ENCODE assay signal across 15 cellular contexts in genomic region chr6:167682546-167683027, GRCh38.
DNase-seq lines count a peak whose midpoint lies in the region; ATAC-seq and TF ChIP-seq lines count a peak whose summit lies in the region.
"Had no signal": no experiment of that assay in that cellular context is flagged by ENCODE, and none has a peak within 500 bp of the region (broad histone marks: within the 10 kb centered on the region; RNA-seq: fewer than 3 reads in every experiment).

No MANE protein-coding gene starts in this region.

- intact Hi-C loops in breast epithelium (cut with DNase I; ENCODE audit: low total_unique reads) (loop anchor here (2.0 kb wide), 1 partner anchor 62 kb away; no protein-coding TSS in a partner anchor), MCF 10A (cut with micrococcal nuclease) (no loop called here), left ventricle myocardium superior (cut with micrococcal nuclease) (no loop called here), lower leg skin (cut with DNase I; ENCODE audit: low total_unique reads) (no loop called here)
- intact Hi-C loops in activated naive CD4-positive, alpha-beta T cell treated with anti-CD3 and anti-CD28 coated beads for 36 hours (cut with micrococcal nuclease): no loop called here

- no peak overlapping the region for H3K27ac Mint-ChIP-seq in MCF 10A (ENCODE audit: low read depth, unreplicated experiment)
- H3K27ac Mint-ChIP-seq in activated T-cell treated with anti-CD3 and anti-CD28 coated beads, Interleukin-2, amount 50 U/mL, for 72 hours: no peak overlapping the region
- H3K27ac Mint-ChIP-seq in activated naive CD4-positive, alpha-beta T cell treated with anti-CD3 and anti-CD28 coated beads for 36 hours: no peak overlapping the region
- H3K27ac Mint-ChIP-seq: activated naive CD8-positive, alpha-beta T cell treated with anti-CD3 and anti-CD28 coated beads for 36 hours; CD4-positive, alpha-beta memory T cell had no signal

- peak; percentile 6 for ATAC-seq in left ventricle myocardium superior
- no peak for ATAC-seq in activated T-cell treated with anti-CD3 and anti-CD28 coated beads, Interleukin-2, amount 50 U/mL, for 72 hours (replicated peaks in 1 of 2)
- ATAC-seq: activated T-cell treated with anti-CD3 and anti-CD28 coated beads, Interleukin-2, amount 50 U/mL, for 4 hours had no signal

- peaks cover 57% of the 10 kb centered on the region for H3K27me3 Mint-ChIP-seq in MCF 10A (ENCODE audit: insufficient read depth, unreplicated experiment)
- H3K27me3 Mint-ChIP-seq in activated T-cell treated with anti-CD3 and anti-CD28 coated beads, Interleukin-2, amount 50 U/mL, for 72 hours (ENCODE audit: low read depth): peaks cover 74% of the 10 kb centered on the region
- H3K27me3 Mint-ChIP-seq in activated naive CD4-positive, alpha-beta T cell treated with anti-CD3 and anti-CD28 coated beads for 36 hours (ENCODE audit: low read depth): peaks cover 62% of the 10 kb centered on the region

- H3K4me3 Mint-ChIP-seq in MCF 10A (ENCODE audit: unreplicated experiment): no peak overlapping the region
- no peak overlapping the region for H3K4me3 Mint-ChIP-seq in activated T-cell treated with anti-CD3 and anti-CD28 coated beads, Interleukin-2, amount 50 U/mL, for 72 hours
- H3K4me3 Mint-ChIP-seq in activated naive CD4-positive, alpha-beta T cell treated with anti-CD3 and anti-CD28 coated beads for 36 hours: no peak overlapping the region
- H3K4me3 Mint-ChIP-seq: activated naive CD8-positive, alpha-beta T cell treated with anti-CD3 and anti-CD28 coated beads for 36 hours; activated T-cell treated with anti-CD3 and anti-CD28 coated beads, Interleukin-2, amount 50 U/mL, for 4 hours; CD4-positive, alpha-beta memory T cell had no signal

- no peak for TF ChIP-seq POLR2A in breast epithelium (IDR thresholded peaks at IDR 0.05)
- TF ChIP-seq POLR2A in lower leg skin (IDR thresholded peaks at IDR 0.05): no peak

- peaks cover 10% of the 10 kb centered on the region for H3K9me3 Mint-ChIP-seq in MCF 10A (ENCODE audit: unreplicated experiment)
- peaks cover 0 to 5% of the 10 kb centered on the region in 2 donors for H3K9me3 Mint-ChIP-seq in activated T-cell treated with anti-CD3 and anti-CD28 coated beads, Interleukin-2, amount 50 U/mL, for 72 hours
- H3K9me3 Mint-ChIP-seq in activated naive CD4-positive, alpha-beta T cell treated with anti-CD3 and anti-CD28 coated beads for 36 hours: no peaks in the 10 kb centered on the region
- H3K9me3 Mint-ChIP-seq: activated naive CD8-positive, alpha-beta T cell treated with anti-CD3 and anti-CD28 coated beads for 36 hours; activated T-cell treated with anti-CD3 and anti-CD28 coated beads, Interleukin-2, amount 50 U/mL, for 4 hours had no signal

- H3K4me1 ChIP-seq in breast epithelium (peaks cover 0 to 9% of the 10 kb centered on the region in 2 donors), parathyroid adenoma (no peaks in the 10 kb centered on the region)

- H3K36me3 Mint-ChIP-seq in MCF 10A (ENCODE audit: insufficient read depth, unreplicated experiment): no peaks in the 10 kb centered on the region
- no peaks in the 10 kb centered on the region for H3K36me3 Mint-ChIP-seq in activated T-cell treated with anti-CD3 and anti-CD28 coated beads, Interleukin-2, amount 50 U/mL, for 72 hours (ENCODE audit: insufficient read depth in 2 of 2)
- H3K36me3 Mint-ChIP-seq in activated naive CD4-positive, alpha-beta T cell treated with anti-CD3 and anti-CD28 coated beads for 36 hours (ENCODE audit: low read depth): no peaks in the 10 kb centered on the region
- H3K36me3 Mint-ChIP-seq: activated naive CD8-positive, alpha-beta T cell treated with anti-CD3 and anti-CD28 coated beads for 36 hours; CD4-positive, alpha-beta memory T cell had no signal

- no peaks in the 10 kb centered on the region for H3K79me2 ChIP-seq in parathyroid adenoma

- H3K9me3 ChIP-seq in breast epithelium (no peaks in the 10 kb centered on the region), parathyroid adenoma (ENCODE audit: control insufficient read depth, low read length) (no peaks in the 10 kb centered on the region)

- TF ChIP-seq CTCF in breast epithelium (IDR thresholded peaks at IDR 0.05) (peak in 1 of 3 donors; percentile 31), MCF 10A (IDR thresholded peaks at IDR 0.05; ENCODE audit: unreplicated experiment) (no peak), parathyroid adenoma (IDR thresholded peaks at IDR 0.05) (no peak), lower leg skin (IDR thresholded peaks at IDR 0.05) (no peak)

- no peak overlapping the region for H2AFZ ChIP-seq in parathyroid adenoma

- CTCF ChIA-PET in MCF 10A (lab: Yijun Ruan, JAX): interaction anchor here (0.8 kb wide), 1 partner anchor 1117 kb away, joined by 7 read pairs; no protein-coding TSS in a partner anchor
- CTCF ChIA-PET in activated naive CD4-positive, alpha-beta T cell treated with anti-CD3 and anti-CD28 coated beads for 36 hours (lab: Charles Lee): no interaction called here

- DNase-seq in breast epithelium (ENCODE audit: low spot score in 2 of 2) (no peak), MCF 10A (ENCODE audit: unreplicated experiment) (no peak), left ventricle myocardium superior (no peak), lower leg skin (ENCODE audit: low spot score in 2 of 2) (no peak), DMS114 treated with DMSO at 0.1 percent for 48 hours (lab: John Stamatoyannopoulos, UW; ENCODE audit: unreplicated experiment) (no peak)
- DNase-seq in activated T-cell treated with anti-CD3 and anti-CD28 coated beads, Interleukin-2, amount 50 U/mL, for 72 hours: no peak
- no peak for DNase-seq in activated naive CD4-positive, alpha-beta T cell treated with anti-CD3 and anti-CD28 coated beads for 36 hours
- DNase-seq: 8988T; activated naive CD8-positive, alpha-beta T cell treated with anti-CD3 and anti-CD28 coated beads for 36 hours; activated T-cell treated with anti-CD3 and anti-CD28 coated beads, Interleukin-2, amount 50 U/mL, for 4 hours; CD4-positive, alpha-beta memory T cell; GOT3; NCI-H2029 treated with DMSO at 0.1 percent for 48 hours; NCI-H510A treated with DMSO at 0.1 percent for 48 hours had no signal

- WGBS in lower leg skin, 2 donors: 78 to 82% methylated on average over 5 of the region's 5 CpGs

- no peak overlapping the region for H3K4me2 ChIP-seq in parathyroid adenoma (ENCODE audit: low read length)

- H3K4me1 Mint-ChIP-seq in MCF 10A (ENCODE audit: insufficient read depth, unreplicated experiment): no peaks in the 10 kb centered on the region
- no peaks in the 10 kb centered on the region for H3K4me1 Mint-ChIP-seq in activated T-cell treated with anti-CD3 and anti-CD28 coated beads, Interleukin-2, amount 50 U/mL, for 72 hours (ENCODE audit: low read depth)
- peaks cover 4% of the 10 kb centered on the region for H3K4me1 Mint-ChIP-seq in activated naive CD4-positive, alpha-beta T cell treated with anti-CD3 and anti-CD28 coated beads for 36 hours (ENCODE audit: low read depth)
- H3K4me1 Mint-ChIP-seq: activated naive CD8-positive, alpha-beta T cell treated with anti-CD3 and anti-CD28 coated beads for 36 hours had no signal

- POLR2A ChIA-PET in MCF 10A (lab: Yijun Ruan, JAX): interaction anchor here (0.7 to 1.0 kb wide), 2 partner anchors 9 to 1136 kb away, joined by 4 read pairs; no protein-coding TSS in a partner anchor

- no peaks in the 10 kb centered on the region for H3K36me3 ChIP-seq in breast epithelium
- no peaks in the 10 kb centered on the region for H3K36me3 ChIP-seq in parathyroid adenoma (ENCODE audit: control insufficient read depth, insufficient read depth, low read length)

- no peak overlapping the region for H3K4me3 ChIP-seq in breast epithelium
- no peak overlapping the region for H3K4me3 ChIP-seq in parathyroid adenoma (ENCODE audit: low read depth, low read length)
- no peak overlapping the region for H3K4me3 ChIP-seq in lower leg skin (ENCODE audit: low read depth, poor library complexity, severe bottlenecking)

- no TSS peak for BruUV-seq in MCF 10A (replicated peaks; lab: Mats Ljungman, UMichigan)

- H3K27me3 ChIP-seq in breast epithelium (peaks cover 0 to 3% of the 10 kb centered on the region in 2 donors), parathyroid adenoma (ENCODE audit: control insufficient read depth, insufficient read depth, low read length) (peaks cover 3% of the 10 kb centered on the region)

- peak overlapping the region; percentile 79 to 88 for H3K27ac ChIP-seq in breast epithelium
- peak overlapping the region; percentile 15 for H3K27ac ChIP-seq in parathyroid adenoma

- H3K9ac ChIP-seq in parathyroid adenoma: no peak overlapping the region
